Comparison of ENCODE assay signal across 17 cellular contexts in the genomic region with DNA sequence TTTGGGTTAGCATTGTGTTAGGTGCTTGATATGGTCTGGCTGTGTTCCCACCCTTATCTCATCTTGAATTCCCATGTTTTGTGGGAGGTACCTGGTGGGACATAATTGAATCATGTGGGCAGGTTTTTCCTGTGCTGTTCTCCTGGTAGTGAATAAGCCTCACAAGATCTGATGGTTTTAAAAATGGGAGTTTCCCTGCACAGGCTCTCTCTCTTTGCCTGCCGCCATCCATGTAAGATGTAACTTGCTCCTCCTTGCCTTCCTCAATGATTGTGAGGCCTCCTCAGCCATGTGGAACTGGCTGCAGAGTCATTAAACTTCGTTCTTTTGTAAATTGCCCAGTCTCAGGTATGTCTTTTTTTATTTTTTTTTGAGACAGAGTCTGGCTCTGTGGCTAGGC. TPM values are rescaled to one million over a fixed set of nuclear protein-coding genes. Genes with fewer than 3 reads are reported as not detected.
DNase-seq lines count a peak whose midpoint lies in the region; ATAC-seq and TF ChIP-seq lines count a peak whose summit lies in the region.
"Had no signal": no experiment of that assay in that cellular context is flagged by ENCODE, and none has a peak within 500 bp of the region (broad histone marks: within the 10 kb centered on the region; RNA-seq: fewer than 3 reads in every experiment).

No MANE protein-coding gene starts in this region.

- no peak for ATAC-seq in activated CD8-positive, alpha-beta memory T cell treated with anti-CD3 and anti-CD28 coated beads, Interleukin-2, amount 10 ng/mL, durations not matched to agents 7 days and 5 days
- no peak for ATAC-seq in activated naive CD8-positive, alpha-beta T cell treated with anti-CD3 and anti-CD28 coated beads, Interleukin-2, amount 10 ng/mL, durations not matched to agents 7 days and 5 days (ENCODE audit: low read depth)
- no peak for ATAC-seq in HG02610 (IDR thresholded peaks at IDR 0.05; ENCODE audit: unreplicated experiment)
- ATAC-seq: activated T-cell treated with anti-CD3 and anti-CD28 coated beads, Interleukin-2, amount 50 U/mL, for 4 hours had no signal

- H3K36me3 ChIP-seq in Karpas-422 (ENCODE audit: insufficient read depth, low read length): peaks cover 20% of the 10 kb centered on the region

- DNase-seq in activated CD8-positive, alpha-beta memory T cell treated with anti-CD3 and anti-CD28 coated beads, Interleukin-2, amount 10 ng/mL, durations not matched to agents 7 days and 5 days: peak; percentile 14
- DNase-seq in activated CD8-positive, alpha-beta memory T cell treated with anti-CD3 and anti-CD28 coated beads, Interleukin-2, amount 50 U/mL, for 4 hours: no peak
- DNase-seq in Karpas-422 (no peak), nephron progenitor cell (no peak), H4 (ENCODE audit: low spot score) (no peak), cerebellum (ENCODE audit: low spot score) (no peak)
- DNase-seq in activated naive CD8-positive, alpha-beta T cell treated with anti-CD3 and anti-CD28 coated beads, Interleukin-2, amount 10 ng/mL, durations not matched to agents 7 days and 5 days: no peak
- DNase-seq: activated CD4-positive, alpha-beta T cell treated with anti-CD3 and anti-CD28 coated beads for 48 hours; activated T-cell treated with anti-CD3 and anti-CD28 coated beads, Interleukin-2, amount 50 U/mL, for 4 hours; MG63; NCI-H1436 treated with DMSO at 0.1 percent for 48 hours; NCI-H2171 treated with DMSO at 0.1 percent for 48 hours; retina had no signal

- H3K9me3 Mint-ChIP-seq in activated CD8-positive, alpha-beta memory T cell treated with anti-CD3 and anti-CD28 coated beads, Interleukin-2, amount 10 ng/mL, durations not matched to agents 7 days and 5 days (ENCODE audit: low read depth): peaks cover 4% of the 10 kb centered on the region
- H3K9me3 Mint-ChIP-seq in activated naive CD8-positive, alpha-beta T cell treated with anti-CD3 and anti-CD28 coated beads, Interleukin-2, amount 10 ng/mL, durations not matched to agents 7 days and 5 days: peaks cover 2% of the 10 kb centered on the region
- peaks cover 37% of the 10 kb centered on the region for H3K9me3 Mint-ChIP-seq in nephron progenitor cell
- H3K9me3 Mint-ChIP-seq: activated T-cell treated with anti-CD3 and anti-CD28 coated beads, Interleukin-2, amount 50 U/mL, for 4 hours had no signal

- no peak overlapping the region for H3K4me3 ChIP-seq in Karpas-422 (ENCODE audit: low read length)
- H3K4me3 ChIP-seq: BLaER1, cardiac muscle cell, MG63 had no signal

- H3K27me3 ChIP-seq in Karpas-422 (ENCODE audit: low read length): no peaks in the 10 kb centered on the region
- H3K27me3 ChIP-seq: BLaER1, cardiac muscle cell, MG63 had no signal

- H2AFZ ChIP-seq in Karpas-422 (ENCODE audit: low read length): no peak overlapping the region

- no peak overlapping the region for H3K27ac ChIP-seq in Karpas-422 (ENCODE audit: low read length)
- H3K27ac ChIP-seq: BLaER1, cardiac muscle cell had no signal

- H3K9me3 ChIP-seq in Karpas-422 (ENCODE audit: low read length): no peaks in the 10 kb centered on the region
- H3K9me3 ChIP-seq: MG63 had no signal

- H3K4me1 ChIP-seq in Karpas-422 (ENCODE audit: low read length): peaks cover 29% of the 10 kb centered on the region

- no peak overlapping the region for H3K27ac Mint-ChIP-seq in activated CD8-positive, alpha-beta memory T cell treated with anti-CD3 and anti-CD28 coated beads, Interleukin-2, amount 10 ng/mL, durations not matched to agents 7 days and 5 days
- H3K27ac Mint-ChIP-seq in activated naive CD8-positive, alpha-beta T cell treated with anti-CD3 and anti-CD28 coated beads, Interleukin-2, amount 10 ng/mL, durations not matched to agents 7 days and 5 days: no peak overlapping the region
- H3K27ac Mint-ChIP-seq in nephron progenitor cell: no peak overlapping the region

- no peak overlapping the region for H3K4me3 Mint-ChIP-seq in activated CD8-positive, alpha-beta memory T cell treated with anti-CD3 and anti-CD28 coated beads, Interleukin-2, amount 10 ng/mL, durations not matched to agents 7 days and 5 days
- H3K4me3 Mint-ChIP-seq in activated naive CD8-positive, alpha-beta T cell treated with anti-CD3 and anti-CD28 coated beads, Interleukin-2, amount 10 ng/mL, durations not matched to agents 7 days and 5 days: peak overlapping the region; percentile 16
- peak overlapping the region; percentile 53 for H3K4me3 Mint-ChIP-seq in nephron progenitor cell
- H3K4me3 Mint-ChIP-seq: activated T-cell treated with anti-CD3 and anti-CD28 coated beads, Interleukin-2, amount 50 U/mL, for 4 hours had no signal

- no peak overlapping the region for H3K9ac ChIP-seq in Karpas-422 (ENCODE audit: low read length)
- H3K9ac ChIP-seq: BLaER1 had no signal

- CTCF ChIA-PET in activated CD8-positive, alpha-beta memory T cell treated with anti-CD3 and anti-CD28 coated beads, Interleukin-2, amount 10 ng/mL, durations not matched to agents 7 days and 5 days (lab: Charles Lee): no interaction called here

- no peaks in the 10 kb centered on the region for H3K27me3 Mint-ChIP-seq in activated CD8-positive, alpha-beta memory T cell treated with anti-CD3 and anti-CD28 coated beads, Interleukin-2, amount 10 ng/mL, durations not matched to agents 7 days and 5 days
- no peaks in the 10 kb centered on the region for H3K27me3 Mint-ChIP-seq in activated naive CD8-positive, alpha-beta T cell treated with anti-CD3 and anti-CD28 coated beads, Interleukin-2, amount 10 ng/mL, durations not matched to agents 7 days and 5 days
- no peaks in the 10 kb centered on the region for H3K27me3 Mint-ChIP-seq in nephron progenitor cell (ENCODE audit: low read depth, poor library complexity)

- peaks cover 35% of the 10 kb centered on the region for H3K4me1 Mint-ChIP-seq in activated CD8-positive, alpha-beta memory T cell treated with anti-CD3 and anti-CD28 coated beads, Interleukin-2, amount 10 ng/mL, durations not matched to agents 7 days and 5 days
- peaks cover 28% of the 10 kb centered on the region for H3K4me1 Mint-ChIP-seq in activated naive CD8-positive, alpha-beta T cell treated with anti-CD3 and anti-CD28 coated beads, Interleukin-2, amount 10 ng/mL, durations not matched to agents 7 days and 5 days
- H3K4me1 Mint-ChIP-seq in nephron progenitor cell: peaks cover 29% of the 10 kb centered on the region

- TF ChIP-seq CTCF in nephron progenitor cell (IDR thresholded peaks at IDR 0.05): no peak

- peak overlapping the region; percentile 90 for H3K4me2 ChIP-seq in Karpas-422 (ENCODE audit: low read depth, low read length, poor library complexity, severe bottlenecking)
- H3K4me2 ChIP-seq: BLaER1 had no signal

- POLR2A ChIA-PET in activated naive CD8-positive, alpha-beta T cell treated with anti-CD3 and anti-CD28 coated beads, Interleukin-2, amount 10 ng/mL, durations not matched to agents 7 days and 5 days (lab: Charles Lee): no interaction called here

- no peaks in the 10 kb centered on the region; the same call in 1 of the 2 replicates for H4K20me1 ChIP-seq in Karpas-422 (ENCODE audit: insufficient read depth, low read depth, low read length)

- H3K9me2 ChIP-seq in Karpas-422 (replicated peaks; ENCODE audit: insufficient read depth, low read length): no peaks in the 10 kb centered on the region; the same call in 1 of the 2 replicates

- H3K79me2 ChIP-seq in Karpas-422 (ENCODE audit: low read length): peaks cover 62% of the 10 kb centered on the region

- peaks cover 39% of the 10 kb centered on the region for H3K36me3 Mint-ChIP-seq in activated CD8-positive, alpha-beta memory T cell treated with anti-CD3 and anti-CD28 coated beads, Interleukin-2, amount 10 ng/mL, durations not matched to agents 7 days and 5 days
- H3K36me3 Mint-ChIP-seq in activated naive CD8-positive, alpha-beta T cell treated with anti-CD3 and anti-CD28 coated beads, Interleukin-2, amount 10 ng/mL, durations not matched to agents 7 days and 5 days: peaks cover 37% of the 10 kb centered on the region
- H3K36me3 Mint-ChIP-seq in nephron progenitor cell (ENCODE audit: low read depth): peaks cover 56% of the 10 kb centered on the region

RNA-seq across cellular contexts. Expression of gene MSH2, which starts 2.8 kb away (rescaled TPM):
- total RNA-seq in activated CD8-positive, alpha-beta memory T cell treated with anti-CD3 and anti-CD28 coated beads, Interleukin-2, amount 10 ng/mL, durations not matched to agents 7 days and 5 days: 10 to 100 TPM; 45.7 to 57.4 TPM
- total RNA-seq in Karpas-422 (2014; rRNA removed; shearing (Covaris generic); ENCODE audit: low replicate concordance): 28.4 and 38.7 TPM in 2 replicates
- total RNA-seq in activated naive CD8-positive, alpha-beta T cell treated with anti-CD3 and anti-CD28 coated beads, Interleukin-2, amount 10 ng/mL, durations not matched to agents 7 days and 5 days: 10 to 100 TPM; 43.9 to 46.8 TPM
- total RNA-seq in H4 (2014; rRNA removed; shearing (Covaris generic)): 38.0 and 44.1 TPM in 2 replicates
- total RNA-seq in cerebellum: 74.9 TPM

RNA-seq across cellular contexts. Expression of gene EPCAM, which starts 36.6 kb away (rescaled TPM):
- total RNA-seq in activated CD8-positive, alpha-beta memory T cell treated with anti-CD3 and anti-CD28 coated beads, Interleukin-2, amount 10 ng/mL, durations not matched to agents 7 days and 5 days: under 1 TPM in 1 of 2 experiments, not detected in 1; 0.14 TPM
- total RNA-seq in Karpas-422 (2014; rRNA removed; shearing (Covaris generic); ENCODE audit: low replicate concordance): not detected in 2 replicates
- total RNA-seq in activated naive CD8-positive, alpha-beta T cell treated with anti-CD3 and anti-CD28 coated beads, Interleukin-2, amount 10 ng/mL, durations not matched to agents 7 days and 5 days: not detected
- not detected in 2 replicates for total RNA-seq in H4 (2014; rRNA removed; shearing (Covaris generic))
- 18.4 TPM for total RNA-seq in cerebellum
- total RNA-seq: RPMI7951 had no signal

Comparison
In these comparisons a context has a peak if more than half of its experiments do, and no peak if none do; other contexts are left out.
1. RNA of gene EPCAM, which starts 36.6 kb away (total RNA-seq): 18.4 TPM in cerebellum (single experiment); 0.14 TPM in activated CD8-positive, alpha-beta memory T cell treated with anti-CD3 and anti-CD28 coated beads, Interleukin-2, amount 10 ng/mL, durations not matched to agents 7 days and 5 days, not detected in activated naive CD8-positive, alpha-beta T cell treated with anti-CD3 and anti-CD28 coated beads, Interleukin-2, amount 10 ng/mL, durations not matched to agents 7 days and 5 days, not detected in H4 and not detected in Karpas-422; every median in the first group is over 10 times any median in the second.